ENCODE assay signal across 4 cellular contexts in the genomic region with DNA sequence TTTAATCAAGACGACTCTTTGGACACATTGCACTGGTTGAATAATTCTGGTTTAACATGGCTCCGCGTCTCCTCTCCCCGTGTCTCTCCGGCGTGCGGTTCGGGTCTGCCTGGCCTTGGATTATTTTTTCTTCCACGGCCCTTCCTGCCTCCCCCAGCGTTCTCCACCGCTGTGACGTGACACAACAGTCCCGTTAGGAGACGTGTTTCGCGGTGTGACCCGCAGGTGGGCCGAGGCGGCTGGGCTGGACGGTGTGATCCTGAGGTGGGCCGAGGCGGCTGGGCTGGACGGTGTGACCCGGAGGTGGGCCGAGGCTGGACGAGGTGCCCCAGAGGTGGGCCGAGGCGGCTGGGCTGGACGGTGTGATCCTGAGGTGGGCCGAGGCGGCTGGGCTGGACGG. TPM values are rescaled to one million over a fixed set of nuclear protein-coding genes. Genes with fewer than 3 reads are reported as not detected.
"Had no signal": no experiment of that assay in that cellular context is flagged by ENCODE, and none has a peak within 500 bp of the region (broad histone marks: within the 10 kb centered on the region; RNA-seq: fewer than 3 reads in every experiment).

No MANE protein-coding gene starts in this region.

RNA-seq across cellular contexts. Expression of a gene that starts 12.0 kb away (rescaled TPM):
- total RNA-seq: GM23248, H1, H4, HFFc6 had no signal
